Comparison of ENCODE assay signal across 1 cellular context in the genomic region with DNA sequence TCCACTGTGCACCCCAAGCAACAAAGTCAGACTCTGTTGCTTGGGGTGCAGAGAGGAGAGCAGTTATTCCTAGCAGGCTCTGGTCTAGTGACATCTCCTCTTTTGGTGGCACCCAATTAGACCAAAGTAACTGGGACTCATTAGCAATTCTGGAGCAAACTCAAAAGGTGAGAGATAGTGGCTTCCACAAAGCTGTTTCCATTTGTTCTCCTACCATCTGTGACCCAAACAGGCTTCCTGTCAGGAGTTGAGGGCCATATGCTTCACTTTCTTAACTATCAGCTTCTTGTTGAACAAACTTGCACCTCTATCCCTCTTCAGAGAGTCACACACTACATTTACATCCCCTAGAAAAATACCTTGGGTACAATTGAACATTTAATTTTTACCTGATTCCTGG.
TF ChIP-seq lines count a peak whose summit lies in the region.

No MANE protein-coding gene starts in this region.

TF ChIP-seq in GM23338, 12 proteins besides CTCF, POLR2A, EP300 and RAD21:
- TF ChIP-seq JUNB (IDR thresholded peaks at IDR 0.05; ENCODE audit: unreplicated experiment) (no peak), ZNF462 (CRISPR knock-in tag; IDR thresholded peaks at IDR 0.05) (no peak), EZH2 (IDR thresholded peaks at IDR 0.05; ENCODE audit: low read depth, unreplicated experiment) (no peak), NANOG (IDR thresholded peaks at IDR 0.05; ENCODE audit: borderline replicate concordance) (no peak), EZH2phosphoT487 (IDR thresholded peaks at IDR 0.05; ENCODE audit: unreplicated experiment) (no peak), ZNF114 (CRISPR knock-in tag; IDR thresholded peaks at IDR 0.05) (no peak), CREB1 (CRISPR knock-in tag; IDR thresholded peaks at IDR 0.05; ENCODE audit: low read depth) (no peak), REST (IDR thresholded peaks at IDR 0.05; ENCODE audit: unreplicated experiment) (no peak), POLR2AphosphoS5 (IDR thresholded peaks at IDR 0.05; ENCODE audit: low read depth) (no peak), ZNF331 (CRISPR knock-in tag; IDR thresholded peaks at IDR 0.05; ENCODE audit: low read depth) (no peak), ETS1 (IDR thresholded peaks at IDR 0.05) (no peak), STAT1 (IDR thresholded peaks at IDR 0.05; ENCODE audit: unreplicated experiment) (no peak)
